ENCODE assay signal across 22 cellular contexts in genomic region chr18:5909130-5909529, GRCh38. TPM values are rescaled to one million over a fixed set of nuclear protein-coding genes. Genes with fewer than 3 reads are reported as not detected.
A peak's percentile ranks its signal among the peaks of the same experiment; 100 is the strongest.
DNase-seq lines count a peak whose midpoint lies in the region; ATAC-seq and TF ChIP-seq lines count a peak whose summit lies in the region.
"Had no signal": no experiment of that assay in that cellular context is flagged by ENCODE, and none has a peak within 500 bp of the region (broad histone marks: within the 10 kb centered on the region; RNA-seq: fewer than 3 reads in every experiment).

No MANE protein-coding gene starts in this region.

- no peaks in the 10 kb centered on the region for H3K9me3 ChIP-seq in smooth muscle cell (replicated peaks; ENCODE audit: low read depth)
- H3K9me3 ChIP-seq: BLaER1, SJSA1 had no signal

- no peaks in the 10 kb centered on the region for H3F3A ChIP-seq in smooth muscle cell (ENCODE audit: low read depth)

- no peaks in the 10 kb centered on the region for H4K20me1 ChIP-seq in smooth muscle cell (ENCODE audit: low read depth)
- H4K20me1 ChIP-seq: BLaER1 had no signal

- no peaks in the 10 kb centered on the region for H3K36me3 ChIP-seq in smooth muscle cell (ENCODE audit: low read depth)
- H3K36me3 ChIP-seq: BLaER1, SJSA1 had no signal

- H2AFZ ChIP-seq in smooth muscle cell (ENCODE audit: low read depth): no peak overlapping the region

- no peak overlapping the region for H3K27ac ChIP-seq in smooth muscle cell (ENCODE audit: low read depth)
- H3K27ac ChIP-seq: BLaER1, KMS-11, SJSA1 had no signal

- no peaks in the 10 kb centered on the region for H3K27me3 ChIP-seq in smooth muscle cell (ENCODE audit: low read depth)
- H3K27me3 ChIP-seq: BLaER1, SJSA1 had no signal

- TF ChIP-seq CTCF in choroid plexus epithelial cell (conservative IDR thresholded peaks at IDR 0.05; ENCODE audit: low read depth, low read length) (no peak), fibroblast of pulmonary artery (IDR thresholded peaks at IDR 0.05; ENCODE audit: low read length, missing control alignments) (no peak), smooth muscle cell (IDR thresholded peaks at IDR 0.05; ENCODE audit: borderline replicate concordance, insufficient read depth, poor library complexity, severe bottlenecking) (no peak)

- WGBS in smooth muscle cell (ENCODE audit: low lambda C conversion rate): 89% methylated on average over 2 of the region's 2 CpGs

- no peaks in the 10 kb centered on the region for H3K4me1 ChIP-seq in smooth muscle cell (ENCODE audit: low read depth)
- H3K4me1 ChIP-seq: BLaER1, SJSA1 had no signal

- peak overlapping the region; percentile 20 for H3K4me2 ChIP-seq in smooth muscle cell
- H3K4me2 ChIP-seq: BLaER1, KMS-11 had no signal

- H3K9ac ChIP-seq in smooth muscle cell (ENCODE audit: low read depth): no peak overlapping the region
- H3K9ac ChIP-seq: BLaER1, KMS-11 had no signal

- DNase-seq in NCI-H226 (peak; percentile 7), choroid plexus epithelial cell (ENCODE audit: low read depth) (peak; percentile 14), fibroblast of pulmonary artery (ENCODE audit: low read depth) (peak; percentile 1), smooth muscle cell (lab: John Stamatoyannopoulos, UW; ENCODE audit: unreplicated experiment) (no peak), activated gamma-delta T cell treated with Interleukin-2 at 50 U/mL for 16 hours (no peak)
- no peak for DNase-seq in NK-92 treated with Interleukin-12 subunit alpha and Interleukin-12 subunit beta, amount 100 ng/mL, for 24 hours (lab: John Stamatoyannopoulos, UW)
- DNase-seq: CD4-positive, alpha-beta T cell; COR-L47; DMS 273 treated with DMSO at 0.1 percent for 48 hours; DMS79 treated with DMSO at 0.1 percent for 48 hours; HCEC 1CT; NCI-H1105; NCI-H146; NCI-H2029 treated with DMSO at 0.1 percent for 48 hours; NCI-H524 treated with DMSO at 0.1 percent for 48 hours; NCI-H82 had no signal

- H3K79me2 ChIP-seq in smooth muscle cell (ENCODE audit: low read depth): no peaks in the 10 kb centered on the region

- H3K4me3 ChIP-seq in choroid plexus epithelial cell (ENCODE audit: low read depth, low read length) (no peak overlapping the region), fibroblast of pulmonary artery (replicated peaks; ENCODE audit: low read depth, low read length) (no peak overlapping the region), smooth muscle cell (no peak overlapping the region)
- H3K4me3 ChIP-seq: BLaER1, SJSA1 had no signal

- no peak for ATAC-seq in HG03469 (IDR thresholded peaks at IDR 0.05; ENCODE audit: unreplicated experiment)
- ATAC-seq: Right ventricle myocardium inferior had no signal

RNA-seq across cellular contexts. Expression of gene TMEM200C, which starts 13.8 kb away (rescaled TPM):
- 1.1 and 1.2 TPM in 2 replicates for total RNA-seq in smooth muscle cell
- polyA plus RNA-seq in smooth muscle cell: 0.56 and 1.8 TPM in 2 replicates
- total RNA-seq: CD4-positive, alpha-beta T cell; OCI-LY7 had no signal

Comparison
In these comparisons a context has a peak if more than half of its experiments do, and no peak if none do; other contexts are left out.
1. DNase-seq: peak in NCI-H226 (single experiment), choroid plexus epithelial cell (single experiment) and fibroblast of pulmonary artery (single experiment); none in smooth muscle cell (single experiment), activated gamma-delta T cell treated with Interleukin-2 at 50 U/mL for 16 hours (single experiment) and NK-92 treated with Interleukin-12 subunit alpha and Interleukin-12 subunit beta, amount 100 ng/mL, for 24 hours (single experiment).